26 cellular contexts compared by ENCODE assay signal in genomic region chr21:43318368-43318767, GRCh38.
"Had no signal": no experiment of that assay in that cellular context is flagged by ENCODE, and none has a peak within 500 bp of the region (broad histone marks: within the 10 kb centered on the region; RNA-seq: fewer than 3 reads in every experiment).

No MANE protein-coding gene starts in this region.

- H3K4me3 ChIP-seq: esophagus muscularis mucosa, left lung, lung, pancreas, psoas muscle, stomach, suprapubic skin, tibial nerve had no signal

- H3K9me3 ChIP-seq: pancreas, psoas muscle, suprapubic skin had no signal

- FAIRE-seq: colon, pancreas had no signal

- H3K4me1 Mint-ChIP-seq: activated naive CD4-positive, alpha-beta T cell treated with anti-CD3 and anti-CD28 coated beads, Interleukin-2, amount 50 U/mL, for 24 hours; activated T-helper 17 cell treated with anti-CD3 and anti-CD28 coated beads, Interleukin-2, amount 50 U/mL, for 72 hours had no signal

- DNase-seq: activated B cell treated with CpG ODN at 0.5 μM for 24 hours; activated CD4-positive, alpha-beta T cell treated with anti-CD3 and anti-CD28 coated beads, Interleukin-2, amount 50 U/mL, for 1 hour; activated CD8-positive, alpha-beta T cell treated with anti-CD3 and anti-CD28 coated beads for 36 hours; activated naive CD8-positive, alpha-beta T cell treated with anti-CD3 and anti-CD28 coated beads, Interleukin-2, amount 50 U/mL, for 24 hours; activated T-cell treated with anti-CD3 and anti-CD28 coated beads, Interleukin-2, amount 50 U/mL, for 4 hours; amygdala; dermis blood vessel endothelial cell; effector CD4-positive, alpha-beta T cell; foreskin melanocyte; mesendoderm; nephron progenitor cell; stimulated activated CD4-positive, alpha-beta T cell treated with anti-CD3 and anti-CD28 coated beads, Interleukin-15, amount 100 ng/mL, for 24 hours; stimulated activated CD4-positive, alpha-beta T cell treated with anti-CD3 and anti-CD28 coated beads, Interleukin-2, amount 100 ng/mL, for 24 hours; stomach; T-helper 2 cell had no signal

- H3K27ac Mint-ChIP-seq: activated B cell treated with CpG ODN at 0.5 μM for 24 hours; activated CD8-positive, alpha-beta T cell treated with anti-CD3 and anti-CD28 coated beads for 36 hours; activated naive CD4-positive, alpha-beta T cell treated with anti-CD3 and anti-CD28 coated beads, Interleukin-2, amount 50 U/mL, for 24 hours; activated naive CD8-positive, alpha-beta T cell treated with anti-CD3 and anti-CD28 coated beads, Interleukin-2, amount 50 U/mL, for 24 hours; activated T-helper 17 cell treated with anti-CD3 and anti-CD28 coated beads, Interleukin-2, amount 50 U/mL, for 72 hours; nephron progenitor cell; stimulated activated naive B cell treated with anti-CD40 and anti-IgM and Interleukin-4, amounts not matched to agents 10 μg/mL and 1 μg/mL and 100 μg/mL, for 72 hours had no signal

- H3K9me3 Mint-ChIP-seq: activated B cell treated with CpG ODN at 0.5 μM for 24 hours; activated CD8-positive, alpha-beta T cell treated with anti-CD3 and anti-CD28 coated beads for 36 hours; activated naive CD4-positive, alpha-beta T cell treated with anti-CD3 and anti-CD28 coated beads, Interleukin-2, amount 50 U/mL, for 24 hours; activated naive CD8-positive, alpha-beta T cell treated with anti-CD3 and anti-CD28 coated beads, Interleukin-2, amount 50 U/mL, for 24 hours; activated T-cell treated with anti-CD3 and anti-CD28 coated beads, Interleukin-2, amount 50 U/mL, for 4 hours; activated T-helper 17 cell treated with anti-CD3 and anti-CD28 coated beads, Interleukin-2, amount 50 U/mL, for 72 hours had no signal

- H3K27me3 ChIP-seq: pancreas had no signal

- H3K4me3 Mint-ChIP-seq: activated CD8-positive, alpha-beta T cell treated with anti-CD3 and anti-CD28 coated beads for 36 hours; activated naive CD4-positive, alpha-beta T cell treated with anti-CD3 and anti-CD28 coated beads, Interleukin-2, amount 50 U/mL, for 24 hours; activated naive CD8-positive, alpha-beta T cell treated with anti-CD3 and anti-CD28 coated beads, Interleukin-2, amount 50 U/mL, for 24 hours; activated T-cell treated with anti-CD3 and anti-CD28 coated beads, Interleukin-2, amount 50 U/mL, for 4 hours; activated T-helper 17 cell treated with anti-CD3 and anti-CD28 coated beads, Interleukin-2, amount 50 U/mL, for 72 hours; nephron progenitor cell; stimulated activated naive B cell treated with anti-CD40 and anti-IgM and Interleukin-4, amounts not matched to agents 10 μg/mL and 1 μg/mL and 100 μg/mL, for 72 hours had no signal

- H3K27ac ChIP-seq: esophagus muscularis mucosa, left lung, pancreas, suprapubic skin had no signal

- H3K36me3 Mint-ChIP-seq: activated naive CD4-positive, alpha-beta T cell treated with anti-CD3 and anti-CD28 coated beads, Interleukin-2, amount 50 U/mL, for 24 hours had no signal

- H3K36me3 ChIP-seq: esophagus muscularis mucosa, left lung, pancreas, stomach, suprapubic skin, tibial nerve had no signal
